In genomic region chr18:70577023-70577420, GRCh38 we compare ENCODE assay signal across 26 cellular contexts.
"Had no signal": no experiment of that assay in that cellular context is flagged by ENCODE, and none has a peak within 500 bp of the region (broad histone marks: within the 10 kb centered on the region; RNA-seq: fewer than 3 reads in every experiment).

No MANE protein-coding gene starts in this region.

- H2AFZ ChIP-seq: parathyroid adenoma had no signal

- H3K4me3 ChIP-seq: ovary, psoas muscle, right lobe of liver, sigmoid colon, suprapubic skin, testis, tibial artery, transverse colon, upper lobe of right lung, uterus had no signal

- H3K9me3 ChIP-seq: ovary, psoas muscle, right lobe of liver, sigmoid colon, suprapubic skin, testis, uterus had no signal

- H3K27ac ChIP-seq: ovary, parathyroid adenoma, psoas muscle, right lobe of liver, sigmoid colon, suprapubic skin, testis, tibial artery, transverse colon, upper lobe of right lung, uterus had no signal

- H3K36me3 ChIP-seq: ovary, right lobe of liver, sigmoid colon, suprapubic skin, tibial artery, transverse colon, upper lobe of right lung, uterus had no signal

- H3K79me2 ChIP-seq: parathyroid adenoma had no signal

- DNase-seq: naive thymus-derived CD4-positive, alpha-beta T cell; natural killer cell; occipital lobe; ovary; posterior cingulate gyrus; psoas muscle; right cardiac atrium; right lobe of liver; sigmoid colon; small intestine; stimulated activated CD4-positive, alpha-beta T cell treated with anti-CD3 and anti-CD28 coated beads, Interleukin-1b, Interleukin-23, amount 100 ng/mL, for 48 hours; stimulated activated CD4-positive, alpha-beta T cell treated with anti-CD3 and anti-CD28 coated beads, Interleukin-4, amount 100 ng/mL, for 1 hour; stimulated activated CD4-positive, alpha-beta T cell treated with anti-CD3 and anti-CD28 coated beads, Interleukin-4, amount 100 ng/mL, for 4 hours; stimulated activated CD8-positive, alpha-beta memory T cell treated with anti-CD3 and anti-CD28 coated beads, Interleukin-4, amount 100 ng/mL, for 48 hours; stimulated activated naive CD4-positive, alpha-beta T cell; stimulated activated naive CD8-positive, alpha-beta T cell treated with anti-CD3 and anti-CD28 coated beads, Interleukin-15, amount 100 ng/mL, for 72 hours; stimulated activated naive CD8-positive, alpha-beta T cell treated with anti-CD3 and anti-CD28 coated beads, Interleukin-15, Interleukin-2, amounts not matched to agents 100 U/mL and 50 U/mL, for 24 hours; substantia nigra; testis; tibial artery; transverse colon; upper lobe of right lung; uterus had no signal

- H3K27me3 ChIP-seq: ovary, right lobe of liver, sigmoid colon, suprapubic skin, testis, tibial artery, transverse colon, upper lobe of right lung, uterus had no signal

- ATAC-seq: naive thymus-derived CD4-positive, alpha-beta T cell; natural killer cell; psoas muscle; right cardiac atrium; right lobe of liver; stimulated activated memory B cell treated with anti-CD40 and anti-IgM and Interleukin-4, amounts not matched to agents 10 μg/mL and 1 μg/mL and 100 μg/mL, for 72 hours; stimulated activated naive CD8-positive, alpha-beta T cell treated with anti-CD3 and anti-CD28 coated beads, Interleukin-15, amount 100 ng/mL, for 72 hours; stimulated activated naive CD8-positive, alpha-beta T cell treated with anti-CD3 and anti-CD28 coated beads, Interleukin-15, Interleukin-2, amounts not matched to agents 100 U/mL and 50 U/mL, for 24 hours; upper lobe of right lung had no signal

- H3K9ac ChIP-seq: parathyroid adenoma had no signal

- H3K4me1 ChIP-seq: parathyroid adenoma, psoas muscle, right lobe of liver, sigmoid colon, suprapubic skin, testis, tibial artery, transverse colon, upper lobe of right lung, uterus had no signal
